In genomic region chr3:152031321-152031720, GRCh38 we compare ENCODE assay signal across 1 cellular context.
TF ChIP-seq lines count a peak whose summit lies in the region.

No MANE protein-coding gene starts in this region.

TF ChIP-seq in HCT116, 20 proteins besides CTCF, POLR2A, EP300 and RAD21 (continued from another document):
- TF ChIP-seq REST (IDR thresholded peaks at IDR 0.05; ENCODE audit: low read depth) (no peak), POLR2AphosphoS5 (IDR thresholded peaks at IDR 0.05; ENCODE audit: low read depth, low read length) (no peak)
TF ChIP-seq in HCT116: peak in this region for 0.
